In genomic region chr6:52325695-52326471, GRCh38 we compare ENCODE assay signal across 18 cellular contexts. TPM values are rescaled to one million over a fixed set of nuclear protein-coding genes. Genes with fewer than 3 reads are reported as not detected.
DNase-seq lines count a peak whose midpoint lies in the region; ATAC-seq, FAIRE-seq and TF ChIP-seq lines count a peak whose summit lies in the region.
"Had no signal": no experiment of that assay in that cellular context is flagged by ENCODE, and none has a peak within 500 bp of the region (broad histone marks: within the 10 kb centered on the region; RNA-seq: fewer than 3 reads in every experiment).

No MANE protein-coding gene starts in this region.

- TF ChIP-seq CTCF in brain (conservative IDR thresholded peaks at IDR 0.05) = no peak
- TF ChIP-seq CTCF in omental fat pad (IDR thresholded peaks at IDR 0.05) = no peak

- 29 to 58% (median 50%) methylated on average over 14 of the region's 14 CpGs for WGBS in small intestine, 3 donors

- H3K27ac Mint-ChIP-seq in brain = peak overlapping the region in 3 of 5 experiments; percentile 0 to 64 (median 4)
- H3K27ac Mint-ChIP-seq: natural killer cell; stimulated activated effector memory CD8-positive, alpha-beta T cell treated with anti-CD3 and anti-CD28 coated beads, Interleukin-12 subunit alpha, Interleukin-12 subunit beta, amount 100 ng/mL, for 72 hours had no signal

- H3K27ac ChIP-seq in HUES48 (ENCODE audit: low read depth, low read length) (peak overlapping the region; percentile 89), small intestine (ENCODE audit: low read depth in 1 of 2, low read length in 1 of 2) (peak overlapping the region; percentile 67 to 81)
- H3K27ac ChIP-seq: left lung, SJSA1 had no signal

- peaks cover 14% of the 10 kb centered on the region for H3K4me1 ChIP-seq in HUES48 (ENCODE audit: control insufficient read depth, insufficient read depth, low read length)
- H3K4me1 ChIP-seq in small intestine (ENCODE audit: control insufficient read depth in 2 of 2, insufficient read depth in 1 of 2, low read depth in 1 of 2, low read length in 1 of 2) = peaks cover 5 to 7% of the 10 kb centered on the region in 2 donors

- H3K4me3 ChIP-seq in HUES48 (ENCODE audit: low read depth, low read length) = peak overlapping the region; percentile 44
- no peak overlapping the region for H3K4me3 ChIP-seq in small intestine (ENCODE audit: low read depth in 1 of 2, low read length in 2 of 2)
- H3K4me3 ChIP-seq: left lung, SJSA1 had no signal

- ATAC-seq in omental fat pad (ENCODE audit: low FRiP score) (no peak), HG03571 (IDR thresholded peaks at IDR 0.05; ENCODE audit: unreplicated experiment) (no peak)
- ATAC-seq: left lung; natural killer cell; stimulated activated effector memory CD8-positive, alpha-beta T cell treated with anti-CD3 and anti-CD28 coated beads, Interleukin-12 subunit alpha, Interleukin-12 subunit beta, amount 100 ng/mL, for 72 hours had no signal

- H3K9me3 ChIP-seq in HUES48 (ENCODE audit: control insufficient read depth, insufficient read depth, low read length) (no peaks in the 10 kb centered on the region), small intestine (ENCODE audit: control insufficient read depth, low read depth) (no peaks in the 10 kb centered on the region)
- H3K9me3 ChIP-seq: BE2C, left lung, SJSA1 had no signal

- no peaks in the 10 kb centered on the region for H3K36me3 Mint-ChIP-seq in brain
- H3K36me3 Mint-ChIP-seq: natural killer cell; stimulated activated effector memory CD8-positive, alpha-beta T cell treated with anti-CD3 and anti-CD28 coated beads, Interleukin-12 subunit alpha, Interleukin-12 subunit beta, amount 100 ng/mL, for 72 hours had no signal

- no peak overlapping the region for H3K9ac ChIP-seq in HUES48 (ENCODE audit: low read depth, low read length)

- H3K27me3 ChIP-seq in HUES48 (ENCODE audit: control insufficient read depth, insufficient read depth, low read length) = no peaks in the 10 kb centered on the region
- H3K27me3 ChIP-seq in small intestine (ENCODE audit: control insufficient read depth in 2 of 2, insufficient read depth in 2 of 2, low read length in 2 of 2) = no peaks in the 10 kb centered on the region
- H3K27me3 ChIP-seq: BE2C, left lung, SJSA1 had no signal

- H3K36me3 ChIP-seq in HUES48 (ENCODE audit: control insufficient read depth, insufficient read depth, low read length) = no peaks in the 10 kb centered on the region
- no peaks in the 10 kb centered on the region for H3K36me3 ChIP-seq in small intestine (ENCODE audit: control insufficient read depth in 2 of 2, insufficient read depth in 2 of 2, low read length in 2 of 2)
- H3K36me3 ChIP-seq: BE2C, left lung, SJSA1 had no signal

- H3K9me3 Mint-ChIP-seq in brain = no peaks in the 10 kb centered on the region
- H3K9me3 Mint-ChIP-seq: natural killer cell; stimulated activated effector memory CD8-positive, alpha-beta T cell treated with anti-CD3 and anti-CD28 coated beads, Interleukin-12 subunit alpha, Interleukin-12 subunit beta, amount 100 ng/mL, for 72 hours had no signal

- no peak overlapping the region for H3K4me3 Mint-ChIP-seq in brain
- H3K4me3 Mint-ChIP-seq: natural killer cell; stimulated activated effector memory CD8-positive, alpha-beta T cell treated with anti-CD3 and anti-CD28 coated beads, Interleukin-12 subunit alpha, Interleukin-12 subunit beta, amount 100 ng/mL, for 72 hours had no signal

- peaks cover 21% of the 10 kb centered on the region for H3K4me1 Mint-ChIP-seq in brain
- H3K4me1 Mint-ChIP-seq: natural killer cell; stimulated activated effector memory CD8-positive, alpha-beta T cell treated with anti-CD3 and anti-CD28 coated beads, Interleukin-12 subunit alpha, Interleukin-12 subunit beta, amount 100 ng/mL, for 72 hours had no signal

- no peak for FAIRE-seq in small intestine (lab: Jason Lieb, UNC)

- peaks cover 3% of the 10 kb centered on the region for H3K27me3 Mint-ChIP-seq in brain

- DNase-seq in islet precursor cell (peak; percentile 92), small intestine (peak; percentile 91), SIG-M5 treated with dmso at 0.1 percent for 504 hours (lab: John Stamatoyannopoulos, UW; ENCODE audit: unreplicated experiment) (no peak), omental fat pad (ENCODE audit: low spot score) (no peak)
- DNase-seq: activated CD4-positive, alpha-beta T cell treated with anti-CD3 and anti-CD28 coated beads, Interleukin-2, amount 50 U/mL, for 4 hours; activated T-cell treated with anti-CD3 and anti-CD28 coated beads, Interleukin-2, amount 50 U/mL, for 48 hours; BE2C; cerebellar nuclear complex; DMS53; left lung; natural killer cell; NCI-H1092; NCI-H2171 treated with DMSO at 0.1 percent for 48 hours had no signal

RNA-seq across cellular contexts. Expression of gene PAQR8, which starts 36.1 kb away (rescaled TPM):
- polyA plus RNA-seq in brain (ENCODE audit: insufficient read depth, low read depth, low replicate concordance) (63.5 TPM), small intestine (10 to 100 TPM; 14.1 to 28.6 (median 28.6) TPM)
- total RNA-seq in omental fat pad = 1 to 10 TPM; 1.5 to 7.9 (median 3.6) TPM

RNA-seq across cellular contexts. Expression of gene MCM3, which starts 41.3 kb away (rescaled TPM):
- polyA plus RNA-seq in brain (ENCODE audit: insufficient read depth, low read depth, low replicate concordance) (134 TPM), small intestine (10 to 100 TPM in 2 of 3 donors, 1 to 10 TPM in 1; 9.4 to 46.8 (median 11.1) TPM)
- total RNA-seq in omental fat pad = 10 to 100 TPM; 24.8 to 43.0 (median 32.3) TPM

Comparison
In these comparisons a context has a peak if more than half of its experiments do, and no peak if none do; other contexts are left out.
1. DNase-seq: peak in islet precursor cell (single experiment) and small intestine (single experiment); none in SIG-M5 treated with dmso at 0.1 percent for 504 hours (single experiment) and omental fat pad (single experiment).